Comparison of ENCODE assay signal across 21 cellular contexts in the genomic region with DNA sequence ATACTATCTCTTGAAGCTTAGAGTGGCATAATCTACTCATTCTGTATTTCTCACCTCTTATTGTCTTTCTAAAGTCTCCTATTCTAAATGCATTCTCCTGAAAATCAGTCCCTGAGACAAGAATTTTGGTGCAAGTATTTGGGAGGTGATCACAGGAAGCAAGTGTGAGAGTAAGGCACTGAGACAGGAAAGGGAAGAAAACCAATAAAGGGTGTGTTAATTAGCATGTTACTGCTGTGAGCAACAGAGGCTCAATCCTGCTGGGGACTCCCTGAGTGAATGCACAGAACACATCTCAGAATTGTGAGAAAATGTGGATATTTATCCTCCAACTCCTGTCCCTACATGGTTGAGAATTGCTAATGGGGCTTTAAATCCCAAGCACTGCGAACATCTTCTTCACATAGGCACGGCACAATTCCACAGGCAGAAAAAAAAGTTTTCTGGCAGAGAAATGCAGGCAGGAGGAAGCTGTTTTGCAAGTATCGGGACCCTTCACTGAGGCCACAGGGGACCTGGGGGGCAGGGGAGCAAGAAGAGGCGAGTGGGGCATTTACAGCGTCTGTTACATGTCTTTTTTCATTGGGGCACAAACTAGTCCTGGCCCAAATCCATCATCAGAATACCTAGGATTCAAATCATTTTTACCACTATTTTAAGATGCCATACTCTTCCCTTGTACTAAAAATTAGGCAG. TPM values are rescaled to one million over a fixed set of nuclear protein-coding genes. Genes with fewer than 3 reads are reported as not detected.
DNase-seq lines count a peak whose midpoint lies in the region; ATAC-seq and TF ChIP-seq lines count a peak whose summit lies in the region.
"Had no signal": no experiment of that assay in that cellular context is flagged by ENCODE, and none has a peak within 500 bp of the region (broad histone marks: within the 10 kb centered on the region; RNA-seq: fewer than 3 reads in every experiment).

No MANE protein-coding gene starts in this region.

- H3K9me3 ChIP-seq in OCI-LY3 (ENCODE audit: insufficient read depth, low read length): no peaks in the 10 kb centered on the region
- no peaks in the 10 kb centered on the region for H3K9me3 ChIP-seq in iPS DF 6.9 (ENCODE audit: control insufficient read depth, insufficient read depth, low read length)
- H3K9me3 ChIP-seq in trophoblast cell (ENCODE audit: insufficient read depth, low read depth, low read length): no peaks in the 10 kb centered on the region
- H3K9me3 ChIP-seq: ascending aorta, HAP-1, upper lobe of left lung had no signal

- peaks cover 21% of the 10 kb centered on the region for H3K4me1 ChIP-seq in OCI-LY3 (ENCODE audit: low read length)
- H3K4me1 ChIP-seq in iPS DF 6.9 (ENCODE audit: control insufficient read depth, insufficient read depth, low read length): peaks cover 7% of the 10 kb centered on the region; the same call in 1 of the 2 replicates
- H3K4me1 ChIP-seq in trophoblast cell (ENCODE audit: control insufficient read depth in 1 of 2, insufficient read depth in 2 of 2, low read length in 2 of 2): peaks cover 0 to 3% of the 10 kb centered on the region in 2 experiments
- H3K4me1 ChIP-seq: ascending aorta, HAP-1, upper lobe of left lung had no signal

- H3K4me1 Mint-ChIP-seq in activated naive CD4-positive, alpha-beta T cell treated with anti-CD3 and anti-CD28 coated beads, Interleukin-2, amount 10 ng/mL, durations not matched to agents 7 days and 5 days: peaks cover 58% of the 10 kb centered on the region

- no peak overlapping the region for H3K18ac ChIP-seq in trophoblast cell (ENCODE audit: low read length)

- no peak overlapping the region for H4K12ac ChIP-seq in trophoblast cell (ENCODE audit: low read depth, low read length)

- TF ChIP-seq CTCF in OCI-LY3 (IDR thresholded peaks at IDR 0.05; ENCODE audit: low read depth, low read length): no peak

- H3K9ac ChIP-seq in OCI-LY3 (ENCODE audit: low read length) (no peak overlapping the region), trophoblast cell (ENCODE audit: low read length) (no peak overlapping the region)

- H3K36me3 Mint-ChIP-seq in activated naive CD4-positive, alpha-beta T cell treated with anti-CD3 and anti-CD28 coated beads, Interleukin-2, amount 10 ng/mL, durations not matched to agents 7 days and 5 days: peaks cover 10% of the 10 kb centered on the region

- H2BK12ac ChIP-seq in trophoblast cell (ENCODE audit: low read length): no peak overlapping the region

- H3K36me3 ChIP-seq in OCI-LY3 (replicated peaks; ENCODE audit: low read depth, low read length) (no peaks in the 10 kb centered on the region), iPS DF 6.9 (ENCODE audit: control insufficient read depth, insufficient read depth, low read length) (no peaks in the 10 kb centered on the region), trophoblast cell (ENCODE audit: control insufficient read depth in 1 of 2, insufficient read depth in 2 of 2, low read length in 2 of 2) (no peaks in the 10 kb centered on the region)
- H3K36me3 ChIP-seq: ascending aorta, HAP-1, upper lobe of left lung had no signal

- H4K91ac ChIP-seq in trophoblast cell (ENCODE audit: low read depth, low read length): no peak overlapping the region

- H2AFZ ChIP-seq in OCI-LY3 (ENCODE audit: low read depth, low read length) (peak overlapping the region; percentile 13), trophoblast cell (ENCODE audit: insufficient read depth, low read length, poor library complexity) (no peak overlapping the region)
- H2AFZ ChIP-seq: PC-9 had no signal

- H2BK120ac ChIP-seq in trophoblast cell (ENCODE audit: insufficient read depth, low read length, poor library complexity): peak overlapping the region; percentile 49

- peak overlapping the region; percentile 60 for H3K27ac Mint-ChIP-seq in activated naive CD4-positive, alpha-beta T cell treated with anti-CD3 and anti-CD28 coated beads, Interleukin-2, amount 10 ng/mL, durations not matched to agents 7 days and 5 days
- H3K27ac Mint-ChIP-seq: dendritic cell treated with granulocyte-macrophage colony-stimulating factor and Interleukin-4, amounts not matched to agents 40 ng/mL and 50 ng/mL, for 4 days had no signal

- H2BK5ac ChIP-seq in trophoblast cell (ENCODE audit: low read depth, low read length, poor library complexity): no peak overlapping the region

- no peak for DNase-seq in activated naive CD4-positive, alpha-beta T cell treated with anti-CD3 and anti-CD28 coated beads, Interleukin-2, amount 10 ng/mL, durations not matched to agents 7 days and 5 days
- no peak for DNase-seq in activated naive CD4-positive, alpha-beta T cell (lab: John Stamatoyannopoulos, UW)
- DNase-seq in iPS DF 6.9 (ENCODE audit: low read depth, low spot score) (peak; percentile 11), trophoblast cell (no peak), nucleus accumbens (lab: John Stamatoyannopoulos, UW) (no peak), NCI-H2107 (lab: John Stamatoyannopoulos, UW) (no peak)
- DNase-seq: activated CD4-positive, CD25-positive, alpha-beta regulatory T cell; caudate nucleus; NCI-H1105 treated with DMSO at 0.1 percent for 48 hours; NCI-H2081; PC-9; Right ventricle myocardium superior; small intestine; stimulated activated CD4-positive, alpha-beta T cell treated with anti-CD3 and anti-CD28 coated beads, Interleukin-2, amount 100 ng/mL, for 24 hours; T1000; upper lobe of left lung had no signal

- no peak for ATAC-seq in GM21423 (IDR thresholded peaks at IDR 0.05; ENCODE audit: unreplicated experiment)

- H3K27me3 Mint-ChIP-seq in activated naive CD4-positive, alpha-beta T cell treated with anti-CD3 and anti-CD28 coated beads, Interleukin-2, amount 10 ng/mL, durations not matched to agents 7 days and 5 days: no peaks in the 10 kb centered on the region

- H3K27me3 ChIP-seq in OCI-LY3 (ENCODE audit: low read depth, low read length): no peaks in the 10 kb centered on the region
- no peaks in the 10 kb centered on the region for H3K27me3 ChIP-seq in iPS DF 6.9 (ENCODE audit: control insufficient read depth, insufficient read depth, low read length)
- H3K27me3 ChIP-seq in trophoblast cell (ENCODE audit: insufficient read depth, low read length): no peaks in the 10 kb centered on the region
- H3K27me3 ChIP-seq: ascending aorta, upper lobe of left lung had no signal

- no peak overlapping the region for H2AK5ac ChIP-seq in trophoblast cell (ENCODE audit: low read length)

- no peaks in the 10 kb centered on the region for H4K20me1 ChIP-seq in OCI-LY3 (ENCODE audit: insufficient read depth, low read length)

- H3K4me3 ChIP-seq in OCI-LY3 (ENCODE audit: low read length) (no peak overlapping the region), iPS DF 6.9 (ENCODE audit: low read length) (no peak overlapping the region), trophoblast cell (ENCODE audit: low read depth, low read length) (no peak overlapping the region)
- H3K4me3 ChIP-seq: ascending aorta, HAP-1, PC-9, upper lobe of left lung had no signal

- H3K14ac ChIP-seq in trophoblast cell (ENCODE audit: low read length): no peak overlapping the region

- CTCF ChIA-PET in activated naive CD4-positive, alpha-beta T cell treated with anti-CD3 and anti-CD28 coated beads, Interleukin-2, amount 10 ng/mL, durations not matched to agents 7 days and 5 days (lab: Charles Lee): interaction anchor here (0.6 kb wide), 1 partner anchor 298 kb away, joined by 3 read pairs; no protein-coding TSS in a partner anchor

- H3K9me3 Mint-ChIP-seq in activated naive CD4-positive, alpha-beta T cell treated with anti-CD3 and anti-CD28 coated beads, Interleukin-2, amount 10 ng/mL, durations not matched to agents 7 days and 5 days: peaks cover 2% of the 10 kb centered on the region
- H3K9me3 Mint-ChIP-seq: dendritic cell treated with granulocyte-macrophage colony-stimulating factor and Interleukin-4, amounts not matched to agents 40 ng/mL and 50 ng/mL, for 4 days had no signal

- no peak overlapping the region for H4K8ac ChIP-seq in trophoblast cell (ENCODE audit: low read depth, low read length)

- H3K27ac ChIP-seq in OCI-LY3 (ENCODE audit: low read length): no peak overlapping the region
- H3K27ac ChIP-seq in iPS DF 6.9 (ENCODE audit: low read length): peak overlapping the region; percentile 39
- H3K27ac ChIP-seq in trophoblast cell (ENCODE audit: low read depth, low read length): no peak overlapping the region
- H3K27ac ChIP-seq: ascending aorta, PC-9, upper lobe of left lung had no signal

- no CpG with 5 or more reads among the region's 5 CpGs for WGBS in iPS DF 6.9 (ENCODE audit: insufficient coverage, insufficient read length)
- no CpG with 5 or more reads among the region's 5 CpGs for WGBS in trophoblast cell (ENCODE audit: extremely low coverage, insufficient coverage, insufficient read length)

- no peak overlapping the region for H3K4ac ChIP-seq in trophoblast cell (ENCODE audit: low read depth, low read length)

- peaks cover 2% of the 10 kb centered on the region for H3K79me1 ChIP-seq in trophoblast cell (ENCODE audit: low read length)

- H3K4me2 ChIP-seq in OCI-LY3 (ENCODE audit: low read length) (peak overlapping the region; percentile 31), trophoblast cell (ENCODE audit: low read length) (peak overlapping the region; percentile 24)
- H3K4me2 ChIP-seq: PC-9 had no signal

- H3K79me2 ChIP-seq in OCI-LY3 (ENCODE audit: low read length) (no peaks in the 10 kb centered on the region), trophoblast cell (ENCODE audit: control insufficient read depth, insufficient read depth, low read length, poor library complexity) (no peaks in the 10 kb centered on the region)

- no peak overlapping the region for H3K23ac ChIP-seq in trophoblast cell (ENCODE audit: low read length)

- peak overlapping the region; percentile 13 for H3K4me3 Mint-ChIP-seq in activated naive CD4-positive, alpha-beta T cell treated with anti-CD3 and anti-CD28 coated beads, Interleukin-2, amount 10 ng/mL, durations not matched to agents 7 days and 5 days
- H3K4me3 Mint-ChIP-seq: dendritic cell treated with granulocyte-macrophage colony-stimulating factor and Interleukin-4, amounts not matched to agents 40 ng/mL and 50 ng/mL, for 4 days had no signal

RNA-seq across cellular contexts. Expression of a gene that starts 27.2 kb away (rescaled TPM):
- 277 and 288 TPM in 2 replicates for polyA plus RNA-seq in trophoblast cell (2013)
